In the genomic region with DNA sequence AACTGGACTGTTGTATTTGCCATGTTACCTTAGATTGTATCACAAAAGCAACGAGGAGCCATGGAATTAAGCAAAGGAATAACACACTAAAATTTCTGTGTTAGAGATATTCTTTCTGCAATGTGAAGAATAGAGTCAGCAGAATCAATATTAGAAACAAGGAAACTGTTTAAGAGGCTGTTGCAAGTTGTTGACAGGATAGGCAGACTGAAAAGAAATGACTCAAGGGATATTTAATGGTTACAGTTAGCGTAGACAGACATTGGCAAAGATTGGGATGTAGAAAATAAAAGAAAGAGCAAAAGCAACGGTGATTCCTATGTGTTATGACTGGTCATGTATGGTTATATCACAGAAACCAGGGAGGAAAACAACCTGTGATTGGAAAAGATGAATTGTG, we compare ENCODE assay signal across 31 cellular contexts.
"Had no signal": no experiment of that assay in that cellular context is flagged by ENCODE, and none has a peak within 500 bp of the region (broad histone marks: within the 10 kb centered on the region; RNA-seq: fewer than 3 reads in every experiment).

No MANE protein-coding gene starts in this region.

- H3K4me2 ChIP-seq: SK-N-SH had no signal

- H3K9me3 Mint-ChIP-seq: activated CD4-positive, alpha-beta memory T cell treated with anti-CD3 and anti-CD28 coated beads, Interleukin-2, amount 10 ng/mL, durations not matched to agents 7 days and 5 days; activated naive CD4-positive, alpha-beta T cell treated with anti-CD3 and anti-CD28 coated beads, Interleukin-2, amount 10 ng/mL, durations not matched to agents 7 days and 5 days; activated naive CD8-positive, alpha-beta T cell treated with anti-CD3 and anti-CD28 coated beads for 36 hours had no signal

- FAIRE-seq: K562 had no signal

- H3K27ac Mint-ChIP-seq: activated CD4-positive, alpha-beta memory T cell treated with anti-CD3 and anti-CD28 coated beads, Interleukin-2, amount 10 ng/mL, durations not matched to agents 7 days and 5 days; activated CD4-positive, alpha-beta T cell treated with anti-CD3 and anti-CD28 coated beads for 36 hours; activated naive CD4-positive, alpha-beta T cell treated with anti-CD3 and anti-CD28 coated beads, Interleukin-2, amount 10 ng/mL, durations not matched to agents 7 days and 5 days; activated naive CD8-positive, alpha-beta T cell treated with anti-CD3 and anti-CD28 coated beads for 36 hours; activated T-helper 17 cell treated with anti-CD3 and anti-CD28 coated beads, Interleukin-2, amount 50 U/mL, for 72 hours had no signal

- H3K27me3 ChIP-seq: body of pancreas, cardiac muscle cell, Peyer's patch, SJCRH30 had no signal

- H3K36me3 ChIP-seq: cardiac muscle cell, Peyer's patch, SJCRH30, WERI-Rb-1 had no signal

- H3K27ac ChIP-seq: body of pancreas, cardiac muscle cell, Peyer's patch, RWPE1, SJCRH30, WERI-Rb-1 had no signal

- H3K4me1 ChIP-seq: body of pancreas, Peyer's patch, SJCRH30 had no signal

- H3K9me2 ChIP-seq: SK-N-SH had no signal

- DNase-seq: activated CD4-positive, alpha-beta memory T cell treated with anti-CD3 and anti-CD28 coated beads, Interleukin-2, amount 10 ng/mL, durations not matched to agents 7 days and 5 days; activated CD4-positive, alpha-beta T cell treated with anti-CD3 and anti-CD28 coated beads for 36 hours; activated CD4-positive, alpha-beta T cell treated with anti-CD3 and anti-CD28 coated beads, Interleukin-2, amount 50 U/mL, for 1 hour; activated gamma-delta T cell; activated naive CD4-positive, alpha-beta T cell treated with anti-CD3 and anti-CD28 coated beads, Interleukin-2, amount 10 ng/mL, durations not matched to agents 7 days and 5 days; activated naive CD8-positive, alpha-beta T cell treated with anti-CD3 and anti-CD28 coated beads for 36 hours; activated T-cell treated with anti-CD3 and anti-CD28 coated beads for 4 hours; activated T-cell treated with anti-CD3 and anti-CD28 coated beads, Interleukin-2, amount 50 U/mL, for 48 hours; anterior cingulate cortex; body of pancreas; Kasumi-1; NCI-H1092; NCI-H1417; NCI-H1930; NCI-H2107; NCI-H2171 treated with DMSO at 0.1 percent for 48 hours; NCI-H345; NCI-H510A; NCI-H526 treated with DMSO at 0.1 percent for 48 hours; NK-92 treated with Interleukin-12 subunit alpha and Interleukin-12 subunit beta, amount 100 ng/mL, for 24 hours; OCI-M1; Peyer's patch; Right ventricle myocardium superior; SJCRH30; SK-N-SH; T-helper 1 cell; WERI-Rb-1 had no signal

- H3K36me3 Mint-ChIP-seq: activated naive CD4-positive, alpha-beta T cell treated with anti-CD3 and anti-CD28 coated beads, Interleukin-2, amount 10 ng/mL, durations not matched to agents 7 days and 5 days; activated naive CD8-positive, alpha-beta T cell treated with anti-CD3 and anti-CD28 coated beads for 36 hours had no signal

- H3K4me1 Mint-ChIP-seq: activated CD4-positive, alpha-beta memory T cell treated with anti-CD3 and anti-CD28 coated beads, Interleukin-2, amount 10 ng/mL, durations not matched to agents 7 days and 5 days; activated CD4-positive, alpha-beta T cell treated with anti-CD3 and anti-CD28 coated beads for 36 hours; activated naive CD4-positive, alpha-beta T cell treated with anti-CD3 and anti-CD28 coated beads, Interleukin-2, amount 10 ng/mL, durations not matched to agents 7 days and 5 days; activated T-helper 17 cell treated with anti-CD3 and anti-CD28 coated beads, Interleukin-2, amount 50 U/mL, for 72 hours had no signal

- ATAC-seq: activated CD4-positive, alpha-beta T cell treated with anti-CD3 and anti-CD28 coated beads for 36 hours; activated T-helper 17 cell treated with anti-CD3 and anti-CD28 coated beads, Interleukin-2, amount 50 U/mL, for 72 hours; body of pancreas; K562 had no signal

- H3K9ac ChIP-seq: SK-N-SH had no signal

- H3K27me3 Mint-ChIP-seq: activated CD4-positive, alpha-beta memory T cell treated with anti-CD3 and anti-CD28 coated beads, Interleukin-2, amount 10 ng/mL, durations not matched to agents 7 days and 5 days; activated CD4-positive, alpha-beta T cell treated with anti-CD3 and anti-CD28 coated beads for 36 hours; activated naive CD4-positive, alpha-beta T cell treated with anti-CD3 and anti-CD28 coated beads, Interleukin-2, amount 10 ng/mL, durations not matched to agents 7 days and 5 days; activated naive CD8-positive, alpha-beta T cell treated with anti-CD3 and anti-CD28 coated beads for 36 hours; activated T-helper 17 cell treated with anti-CD3 and anti-CD28 coated beads, Interleukin-2, amount 50 U/mL, for 72 hours had no signal

- H3K9me3 ChIP-seq: body of pancreas, Peyer's patch, SJCRH30, SK-N-SH had no signal

- H3K4me3 Mint-ChIP-seq: activated CD4-positive, alpha-beta memory T cell treated with anti-CD3 and anti-CD28 coated beads, Interleukin-2, amount 10 ng/mL, durations not matched to agents 7 days and 5 days; activated CD4-positive, alpha-beta T cell treated with anti-CD3 and anti-CD28 coated beads for 36 hours; activated naive CD4-positive, alpha-beta T cell treated with anti-CD3 and anti-CD28 coated beads, Interleukin-2, amount 10 ng/mL, durations not matched to agents 7 days and 5 days; activated naive CD8-positive, alpha-beta T cell treated with anti-CD3 and anti-CD28 coated beads for 36 hours; activated T-helper 17 cell treated with anti-CD3 and anti-CD28 coated beads, Interleukin-2, amount 50 U/mL, for 72 hours had no signal

- H3K4me3 ChIP-seq: body of pancreas, cardiac muscle cell, K562, Peyer's patch, SJCRH30 had no signal
